In genomic region chr4:73446336-73446938, GRCh38 we compare ENCODE assay signal across 8 cellular contexts. TPM values are rescaled to one million over a fixed set of nuclear protein-coding genes. Genes with fewer than 3 reads are reported as not detected.
DNase-seq lines count a peak whose midpoint lies in the region; ATAC-seq, FAIRE-seq and TF ChIP-seq lines count a peak whose summit lies in the region.

No MANE protein-coding gene starts in this region.

- H4K8ac ChIP-seq in trophoblast cell (ENCODE audit: low read depth, low read length): no peak overlapping the region

- TF ChIP-seq CTCF in epithelial cell of proximal tubule (conservative IDR thresholded peaks at IDR 0.05; ENCODE audit: low read depth, low read length): peak; percentile 92

- H3K36me3 ChIP-seq in trophoblast cell (ENCODE audit: control insufficient read depth in 1 of 2, insufficient read depth in 2 of 2, low read length in 2 of 2): no peaks in the 10 kb centered on the region

- no peaks in the 10 kb centered on the region for H3K9me3 ChIP-seq in trophoblast cell (ENCODE audit: insufficient read depth, low read depth, low read length)

- H3K23ac ChIP-seq in trophoblast cell (ENCODE audit: low read length): no peak overlapping the region

- no peak overlapping the region for H3K4me2 ChIP-seq in trophoblast cell (ENCODE audit: low read length)

- WGBS in trophoblast cell (ENCODE audit: extremely low coverage, insufficient coverage, insufficient read length): no CpG with 5 or more reads among the region's 4 CpGs

- H3K79me1 ChIP-seq in trophoblast cell (ENCODE audit: low read length): peaks cover 2% of the 10 kb centered on the region

- no peak overlapping the region for H2BK5ac ChIP-seq in trophoblast cell (ENCODE audit: low read depth, low read length, poor library complexity)

- no peak overlapping the region for H3K4ac ChIP-seq in trophoblast cell (ENCODE audit: low read depth, low read length)

- H2AK5ac ChIP-seq in trophoblast cell (ENCODE audit: low read length): no peak overlapping the region

- peak; percentile 82 for FAIRE-seq in A204.1 (lab: Jason Lieb, UNC)

- H3K4me3 ChIP-seq in Jurkat, Clone E6-1 (ENCODE audit: low read length): no peak overlapping the region
- H3K4me3 ChIP-seq in epithelial cell of proximal tubule (ENCODE audit: low read depth, low read length) (no peak overlapping the region), trophoblast cell (ENCODE audit: low read depth, low read length) (no peak overlapping the region)

- H2AFZ ChIP-seq in trophoblast cell (ENCODE audit: insufficient read depth, low read length, poor library complexity): no peak overlapping the region

- no peak overlapping the region for H3K27ac ChIP-seq in trophoblast cell (ENCODE audit: low read depth, low read length)

- no peak overlapping the region for H4K12ac ChIP-seq in trophoblast cell (ENCODE audit: low read depth, low read length)

- no peak overlapping the region for H2BK12ac ChIP-seq in trophoblast cell (ENCODE audit: low read length)

- no peak overlapping the region for H3K9ac ChIP-seq in trophoblast cell (ENCODE audit: low read length)

- H3K27me3 ChIP-seq in trophoblast cell (ENCODE audit: insufficient read depth, low read length): no peaks in the 10 kb centered on the region

- H3K18ac ChIP-seq in trophoblast cell (ENCODE audit: low read length): no peak overlapping the region

- no peak overlapping the region for H2BK120ac ChIP-seq in trophoblast cell (ENCODE audit: insufficient read depth, low read length, poor library complexity)

- peak; percentile 100 for ATAC-seq in GM21825 (IDR thresholded peaks at IDR 0.05; ENCODE audit: unreplicated experiment)

- peak; percentile 4 for DNase-seq in GF-D8 (lab: John Stamatoyannopoulos, UW)
- peak; percentile 47 for DNase-seq in Jurkat, Clone E6-1 (ENCODE audit: low read depth, low spot score)
- peak; percentile 87 for DNase-seq in RKO (ENCODE audit: low spot score)
- DNase-seq in epithelial cell of proximal tubule (ENCODE audit: low read depth): peak; percentile 20
- peak; percentile 3 to 81 for DNase-seq in trophoblast cell
- no peak for DNase-seq in DMS79 treated with DMSO at 0.1 percent for 48 hours (lab: John Stamatoyannopoulos, UW)

- peaks cover 4% of the 10 kb centered on the region in 2 experiments for H3K4me1 ChIP-seq in trophoblast cell (ENCODE audit: control insufficient read depth in 1 of 2, insufficient read depth in 2 of 2, low read length in 2 of 2)

- no peak overlapping the region for H4K91ac ChIP-seq in trophoblast cell (ENCODE audit: low read depth, low read length)

- no peak overlapping the region for H3K14ac ChIP-seq in trophoblast cell (ENCODE audit: low read length)

- H3K79me2 ChIP-seq in trophoblast cell (ENCODE audit: control insufficient read depth, insufficient read depth, low read length, poor library complexity): no peaks in the 10 kb centered on the region

RNA-seq across cellular contexts. Expression of gene AFP, which starts 10.4 kb away (rescaled TPM):
- polyA plus RNA-seq in Jurkat, Clone E6-1 (2012; ENCODE audit: insufficient read depth, insufficient read length): not detected
- 0.22 and 2.2 TPM in 2 replicates for total RNA-seq in epithelial cell of proximal tubule
- polyA plus RNA-seq in trophoblast cell (2013): 4.7 and 5.4 TPM in 2 replicates

RNA-seq across cellular contexts. Expression of gene AFM, which starts 35.1 kb away (rescaled TPM):
- polyA plus RNA-seq in Jurkat, Clone E6-1 (2012; ENCODE audit: insufficient read depth, insufficient read length): not detected
- not detected in 2 replicates for total RNA-seq in epithelial cell of proximal tubule
- not detected in 2 replicates for polyA plus RNA-seq in trophoblast cell (2013)

RNA-seq across cellular contexts. Expression of gene ALB, which starts 42.4 kb away (rescaled TPM):
- not detected for polyA plus RNA-seq in Jurkat, Clone E6-1 (2012; ENCODE audit: insufficient read depth, insufficient read length)
- total RNA-seq in epithelial cell of proximal tubule: not detected in 2 replicates
- 0.08 and 0.14 TPM in 2 replicates for polyA plus RNA-seq in trophoblast cell (2013)
